Comparison of ENCODE assay signal across 21 cellular contexts in genomic region chr3:64199933-64200332, GRCh38.
"Had no signal": no experiment of that assay in that cellular context is flagged by ENCODE, and none has a peak within 500 bp of the region (broad histone marks: within the 10 kb centered on the region; RNA-seq: fewer than 3 reads in every experiment).

No MANE protein-coding gene starts in this region.

- H3K9me3 ChIP-seq: MG63, SJCRH30 had no signal

- ATAC-seq: Panc1, PC-3, Right ventricle myocardium inferior had no signal

- H3K27ac ChIP-seq: SJCRH30 had no signal

- H3K4me1 ChIP-seq: SJCRH30 had no signal

- H3K4me3 ChIP-seq: MG63, SJCRH30 had no signal

- H3K27me3 ChIP-seq: MG63, SJCRH30 had no signal

- DNase-seq: KBM-7; MG63; NCI-H1092 treated with DMSO at 0.1 percent for 48 hours; NCI-H1436; NCI-H187; NCI-H2029; NCI-H2081 treated with DMSO at 0.1 percent for 48 hours; NCI-H2171; NCI-H226; NCI-H446; NCI-H510A; NCI-H524 treated with DMSO at 0.1 percent for 48 hours; NCI-H69; NCI-H774; NK-92 treated with Interleukin-12 subunit alpha and Interleukin-12 subunit beta, amount 100 ng/mL, for 24 hours; PC-3; SHP77 treated with DMSO at 0.1 percent for 48 hours; SJCRH30; SW 1271 had no signal

- H3K36me3 ChIP-seq: MG63, SJCRH30 had no signal
